ENCODE assay signal across 11 cellular contexts in genomic region chr4:8644966-8645752, GRCh38. TPM values are rescaled to one million over a fixed set of nuclear protein-coding genes. Genes with fewer than 3 reads are reported as not detected.
"Had no signal": no experiment of that assay in that cellular context is flagged by ENCODE, and none has a peak within 500 bp of the region (broad histone marks: within the 10 kb centered on the region; RNA-seq: fewer than 3 reads in every experiment).

No MANE protein-coding gene starts in this region.

- H3K4me1 ChIP-seq: breast epithelium, heart left ventricle, transverse colon had no signal

- H3K9me3 ChIP-seq: breast epithelium, heart left ventricle, transverse colon had no signal

- ATAC-seq: heart left ventricle had no signal

- H3K36me3 ChIP-seq: breast epithelium, heart left ventricle, transverse colon had no signal

- H3K4me3 ChIP-seq: breast epithelium, heart left ventricle, transverse colon had no signal

- H3K4me1 Mint-ChIP-seq: naive B cell had no signal

- DNase-seq: activated CD4-positive, alpha-beta T cell treated with anti-CD3 and anti-CD28 coated beads for 1 hour; activated CD4-positive, alpha-beta T cell treated with anti-CD3 and anti-CD28 coated beads, Interleukin-2, amount 50 U/mL, for 48 hours; activated gamma-delta T cell; activated T-cell treated with anti-CD3 and anti-CD28 coated beads, Interleukin-2, amount 50 U/mL, for 48 hours; foreskin melanocyte; midbrain; naive B cell; transverse colon had no signal

- H3K36me3 Mint-ChIP-seq: naive B cell had no signal

- H3K4me3 Mint-ChIP-seq: naive B cell had no signal

- H3K27ac ChIP-seq: breast epithelium, heart left ventricle, transverse colon had no signal

- H3K27ac Mint-ChIP-seq: naive B cell had no signal

RNA-seq across cellular contexts. Expression of gene CPZ, which starts 52.6 kb away (rescaled TPM):
- total RNA-seq: SK-MEL-5 had no signal
